Comparison of ENCODE assay signal across 23 cellular contexts in genomic region chr17:74243013-74243755, GRCh38. TPM values are rescaled to one million over a fixed set of nuclear protein-coding genes. Genes with fewer than 3 reads are reported as not detected.
DNase-seq lines count a peak whose midpoint lies in the region; ATAC-seq and TF ChIP-seq lines count a peak whose summit lies in the region.
"Had no signal": no experiment of that assay in that cellular context is flagged by ENCODE, and none has a peak within 500 bp of the region (broad histone marks: within the 10 kb centered on the region; RNA-seq: fewer than 3 reads in every experiment).

No MANE protein-coding gene starts in this region.

- no peak overlapping the region for H3K4me3 Mint-ChIP-seq in activated T-helper 17 cell treated with anti-CD3 and anti-CD28 coated beads, Interleukin-2, amount 50 U/mL, for 72 hours
- H3K4me3 Mint-ChIP-seq: activated CD8-positive, alpha-beta T cell treated with anti-CD3 and anti-CD28 coated beads, Interleukin-2, amount 10 ng/mL, durations not matched to agents 7 days and 5 days; activated naive CD4-positive, alpha-beta T cell treated with anti-CD3 and anti-CD28 coated beads, Interleukin-2, amount 50 U/mL, for 24 hours; activated T-cell treated with anti-CD3 and anti-CD28 coated beads, Interleukin-2, amount 50 U/mL, for 4 hours; H9; stimulated activated naive CD8-positive, alpha-beta T cell treated with anti-CD3 and anti-CD28 coated beads, Interleukin-15, Interleukin-2, amounts not matched to agents 100 ng/mL and 50 ng/mL, for 24 hours had no signal

- in situ Hi-C loops in G401 (cut with HindIII; ENCODE audit: low sequenced_read_pairs): no loop called here

- no peak overlapping the region for H3K9ac ChIP-seq in colonic mucosa (ENCODE audit: low read depth in 2 of 2, low read length in 2 of 2)
- H3K9ac ChIP-seq: BLaER1 treated with 17β-estradiol and CSF1 and Interleukin-3, amounts not matched to agents 10 nM and 100 nM had no signal

- no peaks in the 10 kb centered on the region for H3K36me3 ChIP-seq in colonic mucosa
- H3K36me3 ChIP-seq: brain microvascular endothelial cell, SJSA1, uterus had no signal

- peak overlapping the region; percentile 98 for H3K27ac ChIP-seq in caudate nucleus (ENCODE audit: low read depth, low read length)
- H3K27ac ChIP-seq in colonic mucosa: no peak overlapping the region
- H3K27ac ChIP-seq: A549; BLaER1 treated with 17β-estradiol and CSF1 and Interleukin-3, amounts not matched to agents 10 nM and 100 nM; brain microvascular endothelial cell; SJSA1; skin epidermis; uterus had no signal

- no peak for TF ChIP-seq CTCF in colonic mucosa (IDR thresholded peaks at IDR 0.05)

- no peaks in the 10 kb centered on the region for H3K4me1 ChIP-seq in colonic mucosa
- H3K4me1 ChIP-seq: A549, SJSA1, uterus had no signal

- H3K27me3 Mint-ChIP-seq in activated T-helper 17 cell treated with anti-CD3 and anti-CD28 coated beads, Interleukin-2, amount 50 U/mL, for 72 hours: no peaks in the 10 kb centered on the region
- H3K27me3 Mint-ChIP-seq: activated naive CD4-positive, alpha-beta T cell treated with anti-CD3 and anti-CD28 coated beads, Interleukin-2, amount 50 U/mL, for 24 hours; stimulated activated naive CD8-positive, alpha-beta T cell treated with anti-CD3 and anti-CD28 coated beads, Interleukin-15, Interleukin-2, amounts not matched to agents 100 ng/mL and 50 ng/mL, for 24 hours had no signal

- no peaks in the 10 kb centered on the region for H3K27me3 ChIP-seq in colonic mucosa
- H3K27me3 ChIP-seq: BLaER1 treated with 17β-estradiol and CSF1 and Interleukin-3, amounts not matched to agents 10 nM and 100 nM; brain microvascular endothelial cell; uterus had no signal

- intact Hi-C loops in left ventricle myocardium superior (cut with micrococcal nuclease): no loop called here
- intact Hi-C loops in colonic mucosa (cut with DNase I): no loop called here

- no peak overlapping the region for H3K4me3 ChIP-seq in colonic mucosa
- H3K4me3 ChIP-seq: A549; BLaER1 treated with 17β-estradiol and CSF1 and Interleukin-3, amounts not matched to agents 10 nM and 100 nM; SJSA1; skin epidermis; uterus had no signal

- peak; percentile 99 for DNase-seq in G401 (ENCODE audit: low spot score)
- peak in 29 of 61 donors; percentile 9 to 97 (median 32) for DNase-seq in caudate nucleus (lab: John Stamatoyannopoulos, UW)
- DNase-seq in left ventricle myocardium superior: peak; percentile 79
- peak; percentile 12 for DNase-seq in occipital lobe (lab: John Stamatoyannopoulos, UW)
- no peak for DNase-seq in DMS153 (lab: John Stamatoyannopoulos, UW)
- no peak for DNase-seq in colonic mucosa
- no peak for DNase-seq in foreskin melanocyte
- DNase-seq: activated CD4-positive, CD25-positive, alpha-beta regulatory T cell; activated CD8-positive, alpha-beta T cell treated with anti-CD3 and anti-CD28 coated beads, Interleukin-2, amount 10 ng/mL, durations not matched to agents 7 days and 5 days; activated T-cell treated with anti-CD3 and anti-CD28 coated beads, Interleukin-2, amount 50 U/mL, for 4 hours; brain microvascular endothelial cell; H9; NCI-H1417; stimulated activated CD4-positive, alpha-beta T cell treated with anti-CD3 and anti-CD28 coated beads, Interleukin-2, amount 100 ng/mL, for 48 hours; uterus had no signal

- peak; percentile 89 for ATAC-seq in left ventricle myocardium superior
- no peak for ATAC-seq in activated T-helper 17 cell treated with anti-CD3 and anti-CD28 coated beads, Interleukin-2, amount 50 U/mL, for 72 hours (replicated peaks)
- ATAC-seq: A549; activated CD8-positive, alpha-beta T cell treated with anti-CD3 and anti-CD28 coated beads, Interleukin-2, amount 10 ng/mL, durations not matched to agents 7 days and 5 days; activated T-cell treated with anti-CD3 and anti-CD28 coated beads, Interleukin-2, amount 50 U/mL, for 4 hours had no signal

- H3K9me3 Mint-ChIP-seq in activated T-helper 17 cell treated with anti-CD3 and anti-CD28 coated beads, Interleukin-2, amount 50 U/mL, for 72 hours: no peaks in the 10 kb centered on the region
- H3K9me3 Mint-ChIP-seq: activated naive CD4-positive, alpha-beta T cell treated with anti-CD3 and anti-CD28 coated beads, Interleukin-2, amount 50 U/mL, for 24 hours; activated T-cell treated with anti-CD3 and anti-CD28 coated beads, Interleukin-2, amount 50 U/mL, for 4 hours; stimulated activated naive CD8-positive, alpha-beta T cell treated with anti-CD3 and anti-CD28 coated beads, Interleukin-15, Interleukin-2, amounts not matched to agents 100 ng/mL and 50 ng/mL, for 24 hours had no signal

- no peaks in the 10 kb centered on the region for H3K4me1 Mint-ChIP-seq in activated T-helper 17 cell treated with anti-CD3 and anti-CD28 coated beads, Interleukin-2, amount 50 U/mL, for 72 hours
- H3K4me1 Mint-ChIP-seq: activated naive CD4-positive, alpha-beta T cell treated with anti-CD3 and anti-CD28 coated beads, Interleukin-2, amount 50 U/mL, for 24 hours had no signal

- H3K9me3 ChIP-seq in colonic mucosa: no peaks in the 10 kb centered on the region
- H3K9me3 ChIP-seq: A549, uterus had no signal

- no peaks in the 10 kb centered on the region for H3K36me3 Mint-ChIP-seq in activated T-helper 17 cell treated with anti-CD3 and anti-CD28 coated beads, Interleukin-2, amount 50 U/mL, for 72 hours (ENCODE audit: low read depth)
- H3K36me3 Mint-ChIP-seq: activated naive CD4-positive, alpha-beta T cell treated with anti-CD3 and anti-CD28 coated beads, Interleukin-2, amount 50 U/mL, for 24 hours had no signal

- no peak overlapping the region for H3K27ac Mint-ChIP-seq in activated T-helper 17 cell treated with anti-CD3 and anti-CD28 coated beads, Interleukin-2, amount 50 U/mL, for 72 hours
- H3K27ac Mint-ChIP-seq: activated CD8-positive, alpha-beta T cell treated with anti-CD3 and anti-CD28 coated beads, Interleukin-2, amount 10 ng/mL, durations not matched to agents 7 days and 5 days; activated naive CD4-positive, alpha-beta T cell treated with anti-CD3 and anti-CD28 coated beads, Interleukin-2, amount 50 U/mL, for 24 hours; H9; stimulated activated naive CD8-positive, alpha-beta T cell treated with anti-CD3 and anti-CD28 coated beads, Interleukin-15, Interleukin-2, amounts not matched to agents 100 ng/mL and 50 ng/mL, for 24 hours had no signal

RNA-seq across cellular contexts. Expression of gene TTYH2, which starts 29.8 kb away (rescaled TPM):
- 3.4 and 7.6 TPM in 2 replicates for total RNA-seq in G401 (2014; rRNA removed; shearing (Covaris generic))
- total RNA-seq in left ventricle myocardium superior (42.6 TPM), occipital lobe (8.3 TPM), colonic mucosa (1 to 10 TPM in 1 of 2 donors, under 1 TPM in 1; 0.86 to 2.9 TPM)
- total RNA-seq in activated T-helper 17 cell treated with anti-CD3 and anti-CD28 coated beads, Interleukin-2, amount 50 U/mL, for 72 hours: 10 to 100 TPM in 1 of 2 donors, 1 to 10 TPM in 1; 2.6 to 13.9 TPM

RNA-seq across cellular contexts. Expression of gene DNAI2, which starts 30.9 kb away (rescaled TPM):
- not detected in 2 replicates for total RNA-seq in G401 (2014; rRNA removed; shearing (Covaris generic))
- total RNA-seq in left ventricle myocardium superior (not detected), occipital lobe (not detected), colonic mucosa (not detected)
- 1 to 10 TPM in 1 of 2 donors, under 1 TPM in 1; 0.19 to 1.6 TPM for total RNA-seq in activated T-helper 17 cell treated with anti-CD3 and anti-CD28 coated beads, Interleukin-2, amount 50 U/mL, for 72 hours
- total RNA-seq: activated T-cell treated with anti-CD3 and anti-CD28 coated beads, Interleukin-2, amount 50 U/mL, for 4 hours; fibroblast of villous mesenchyme; H9; SJSA1 had no signal

RNA-seq across cellular contexts. Expression of gene RPL38, which starts 39.7 kb away (rescaled TPM):
- 1,888 and 3,125 TPM in 2 replicates for total RNA-seq in G401 (2014; rRNA removed; shearing (Covaris generic))
- total RNA-seq in left ventricle myocardium superior (724 TPM), occipital lobe (4,341 TPM), colonic mucosa (100 to 1,000 TPM; 723 to 795 TPM)
- 1,000 to 10,000 TPM; 1,259 to 1,366 TPM for total RNA-seq in activated T-helper 17 cell treated with anti-CD3 and anti-CD28 coated beads, Interleukin-2, amount 50 U/mL, for 72 hours

Comparison
In these comparisons a context has a peak if more than half of its experiments do, and no peak if none do; other contexts are left out.
1. DNase-seq: peak in G401 (single experiment), left ventricle myocardium superior (single experiment) and occipital lobe (single experiment); none in DMS153 (single experiment), colonic mucosa (single experiment) and foreskin melanocyte (single experiment).